Comparison of ENCODE assay signal across 7 cellular contexts in genomic region chr18:58493516-58494253, GRCh38.
DNase-seq lines count a peak whose midpoint lies in the region; ATAC-seq and TF ChIP-seq lines count a peak whose summit lies in the region.

No MANE protein-coding gene starts in this region.

- no peaks in the 10 kb centered on the region for H3K9me3 Mint-ChIP-seq in central memory CD8-positive, alpha-beta T cell

- peak; percentile 82 for DNase-seq in GM13976 (ENCODE audit: low spot score)
- DNase-seq in NCI-H345 treated with DMSO at 0.1 percent for 48 hours (lab: John Stamatoyannopoulos, UW; ENCODE audit: unreplicated experiment): peak; percentile 48
- DNase-seq in activated CD4-positive, CD25-positive, alpha-beta regulatory T cell treated with anti-CD3 and anti-CD28 coated beads, Interleukin-2, amount 50 U/mL, for 72 hours: peak; percentile 64
- peak; percentile 37 to 47 for DNase-seq in central memory CD8-positive, alpha-beta T cell (ENCODE audit: low spot score in 2 of 2)
- DNase-seq in left lung: peak in 1 of 2 donors; percentile 72
- peak; percentile 68 to 69 for DNase-seq in stimulated activated CD4-positive, alpha-beta T cell treated with anti-CD3 and anti-CD28 coated beads, Interleukin-2, amount 100 ng/mL, for 48 hours

- no peaks in the 10 kb centered on the region for H3K36me3 ChIP-seq in left lung

- H3K9me3 ChIP-seq in left lung: no peaks in the 10 kb centered on the region

- H3K27ac Mint-ChIP-seq in central memory CD8-positive, alpha-beta T cell (ENCODE audit: low read depth): no peak overlapping the region

- ATAC-seq in HG03139 (IDR thresholded peaks at IDR 0.05; ENCODE audit: unreplicated experiment): peak; percentile 53
- peak; percentile 82 for ATAC-seq in central memory CD8-positive, alpha-beta T cell (replicated peaks; ENCODE audit: extremely low read depth, poor library complexity, severe bottlenecking)
- peak; percentile 95 for ATAC-seq in left lung

- intact Hi-C loops in left lung (cut with DNase I): no loop called here

- H3K4me3 Mint-ChIP-seq in central memory CD8-positive, alpha-beta T cell: no peak overlapping the region

- no peak overlapping the region for H3K27ac ChIP-seq in left lung

- peaks cover 0 to 33% of the 10 kb centered on the region in 2 donors for H3K27me3 ChIP-seq in left lung

- H3K36me3 Mint-ChIP-seq in central memory CD8-positive, alpha-beta T cell (ENCODE audit: insufficient read depth): no peaks in the 10 kb centered on the region

- H3K4me1 Mint-ChIP-seq in central memory CD8-positive, alpha-beta T cell: no peaks in the 10 kb centered on the region

- peaks cover 53% of the 10 kb centered on the region for H3K27me3 Mint-ChIP-seq in central memory CD8-positive, alpha-beta T cell

- H3K4me3 ChIP-seq in left lung: no peak overlapping the region

- in situ Hi-C loops in GM13976 (cut with MboI; ENCODE audit: low sequenced_read_pairs, unreplicated experiment): no loop called here

- H3K4me1 ChIP-seq in left lung: no peaks in the 10 kb centered on the region

- peak; percentile 74 for TF ChIP-seq CTCF in GM13976 (IDR thresholded peaks at IDR 0.05; ENCODE audit: borderline replicate concordance, control extremely low read depth, extremely low read depth, insufficient read depth, missing control alignments)
- TF ChIP-seq CTCF in left lung (IDR thresholded peaks at IDR 0.05): peak; percentile 81 to 85
